ENCODE assay signal across 27 cellular contexts in the genomic region with DNA sequence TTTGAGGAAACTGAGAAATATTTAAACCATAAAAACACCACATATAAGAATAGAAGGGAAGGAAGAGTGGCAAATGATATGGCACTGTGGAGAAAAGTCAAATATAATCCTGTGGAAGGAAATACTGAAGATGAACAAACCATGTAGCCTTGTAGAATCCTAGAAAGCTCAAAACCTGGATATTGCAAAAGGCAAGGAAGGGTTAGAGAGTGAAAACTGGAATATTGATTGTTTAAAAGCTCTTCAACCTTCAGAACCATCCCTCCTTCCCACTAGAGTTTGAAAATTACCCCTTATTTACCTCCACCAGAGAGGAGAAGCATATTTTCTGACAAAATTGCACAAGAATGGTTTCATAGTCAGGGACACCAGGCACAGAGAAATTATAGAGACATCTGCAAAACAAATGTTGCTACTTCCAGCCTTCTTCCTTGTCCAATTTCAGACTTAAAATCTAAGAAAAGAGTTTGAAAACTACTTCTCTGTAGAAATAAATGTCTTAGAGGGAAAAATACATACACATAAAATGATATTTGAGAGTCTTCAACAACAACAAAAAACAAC. TPM values are rescaled to one million over a fixed set of nuclear protein-coding genes. Genes with fewer than 3 reads are reported as not detected.
"Had no signal": no experiment of that assay in that cellular context is flagged by ENCODE, and none has a peak within 500 bp of the region (broad histone marks: within the 10 kb centered on the region; RNA-seq: fewer than 3 reads in every experiment).

No MANE protein-coding gene starts in this region.

- H3K27ac Mint-ChIP-seq: activated CD8-positive, alpha-beta T cell treated with anti-CD3 and anti-CD28 coated beads, Interleukin-2, amount 10 ng/mL, durations not matched to agents 7 days and 5 days; activated naive CD4-positive, alpha-beta T cell treated with anti-CD3 and anti-CD28 coated beads, Interleukin-2, amount 50 U/mL, for 72 hours; activated T-helper 1 cell treated with anti-CD3 and anti-CD28 coated beads, Interleukin-12 subunit alpha, Interleukin-12 subunit beta, Interleukin-2, Interleukin-4 antibody, amounts not matched to agents 30 ng/mL and 10 ng/mL and 1 ng/mL, durations not matched to agents 14 hours and 24 hours and 36 hours; effector memory CD8-positive, alpha-beta T cell; memory B cell; nephron progenitor cell; stimulated activated naive B cell treated with anti-CD40 and anti-IgM and Interleukin-4, amounts not matched to agents 10 μg/mL and 1 μg/mL and 100 μg/mL, for 72 hours; T-cell; T-helper 2 cell treated with Interferon-gamma antibody and Interleukin-4, amounts not matched to agents 5 μg/mL and 100 μg/mL, for 36 hours; type B pancreatic cell had no signal

- H3K9me3 Mint-ChIP-seq: activated naive CD4-positive, alpha-beta T cell treated with anti-CD3 and anti-CD28 coated beads, Interleukin-2, amount 50 U/mL, for 72 hours; central memory CD8-positive, alpha-beta T cell; effector memory CD8-positive, alpha-beta T cell; T-helper 2 cell treated with Interferon-gamma antibody and Interleukin-4, amounts not matched to agents 5 μg/mL and 100 μg/mL, for 36 hours had no signal

- H3K27ac ChIP-seq: colonic mucosa, testis, VCaP had no signal

- H3K27me3 Mint-ChIP-seq: type B pancreatic cell had no signal

- H3K9me3 ChIP-seq: adrenal gland, colonic mucosa, esophagus muscularis mucosa, gastroesophageal sphincter, mucosa of descending colon, testis had no signal

- H3K4me3 Mint-ChIP-seq: activated CD8-positive, alpha-beta T cell treated with anti-CD3 and anti-CD28 coated beads, Interleukin-2, amount 10 ng/mL, durations not matched to agents 7 days and 5 days; activated T-helper 1 cell treated with anti-CD3 and anti-CD28 coated beads, Interleukin-12 subunit alpha, Interleukin-12 subunit beta, Interleukin-2, Interleukin-4 antibody, amounts not matched to agents 30 ng/mL and 10 ng/mL and 1 ng/mL, durations not matched to agents 14 hours and 24 hours and 36 hours; central memory CD8-positive, alpha-beta T cell; effector memory CD8-positive, alpha-beta T cell; memory B cell; nephron progenitor cell; stimulated activated naive B cell treated with anti-CD40 and anti-IgM and Interleukin-4, amounts not matched to agents 10 μg/mL and 1 μg/mL and 100 μg/mL, for 72 hours; T-cell; T-helper 2 cell treated with Interferon-gamma antibody and Interleukin-4, amounts not matched to agents 5 μg/mL and 100 μg/mL, for 36 hours; type B pancreatic cell had no signal

- H3K4me1 Mint-ChIP-seq: central memory CD8-positive, alpha-beta T cell; memory B cell; stimulated activated naive B cell treated with anti-CD40 and anti-IgM and Interleukin-4, amounts not matched to agents 10 μg/mL and 1 μg/mL and 100 μg/mL, for 72 hours; T-cell had no signal

- H3K4me1 ChIP-seq: colonic mucosa, testis had no signal

- H3K27me3 ChIP-seq: adrenal gland, colonic mucosa, dorsolateral prefrontal cortex, esophagus muscularis mucosa, gastroesophageal sphincter, testis had no signal

- ATAC-seq: activated CD4-positive, CD25-positive, alpha-beta regulatory T cell treated with anti-CD3 and anti-CD28 coated beads, Interleukin-2, amount 50 U/mL, for 24 hours; activated CD8-positive, alpha-beta T cell treated with anti-CD3 and anti-CD28 coated beads, Interleukin-2, amount 10 ng/mL, durations not matched to agents 7 days and 5 days; activated naive CD4-positive, alpha-beta T cell treated with anti-CD3 and anti-CD28 coated beads, Interleukin-2, amount 50 U/mL, for 72 hours; effector memory CD8-positive, alpha-beta T cell; gastroesophageal sphincter; mucosa of descending colon; sciatic nerve; stimulated activated naive B cell treated with anti-CD40 and anti-IgM and Interleukin-4, amounts not matched to agents 10 μg/mL and 1 μg/mL and 100 μg/mL, for 72 hours; T-cell had no signal

- H3K4me3 ChIP-seq: adrenal gland, colonic mucosa, dorsolateral prefrontal cortex, esophagus muscularis mucosa, gastroesophageal sphincter, mucosa of descending colon, testis had no signal

- DNase-seq: activated CD4-positive, alpha-beta T cell treated with anti-CD3 and anti-CD28 coated beads, Interleukin-2, amount 50 U/mL, for 1 hour; activated CD8-positive, alpha-beta T cell treated with anti-CD3 and anti-CD28 coated beads, Interleukin-2, amount 10 ng/mL, durations not matched to agents 7 days and 5 days; activated gamma-delta T cell treated with Interleukin-2 at 50 U/mL for 16 hours; adrenal gland; colonic mucosa; dorsolateral prefrontal cortex; effector memory CD8-positive, alpha-beta T cell; head of caudate nucleus; hypothalamus; mucosa of descending colon; nephron progenitor cell; small intestine; stimulated activated CD4-positive, alpha-beta T cell treated with anti-CD3 and anti-CD28 coated beads, Interleukin-15, amount 100 ng/mL, for 24 hours; stimulated activated naive B cell treated with anti-CD40 and anti-IgM and Interleukin-4, amounts not matched to agents 10 μg/mL and 1 μg/mL and 100 μg/mL, for 72 hours; T-cell; testis had no signal

- H3K36me3 ChIP-seq: adrenal gland, colonic mucosa, esophagus muscularis mucosa, gastroesophageal sphincter had no signal

- H3K36me3 Mint-ChIP-seq: memory B cell; stimulated activated naive B cell treated with anti-CD40 and anti-IgM and Interleukin-4, amounts not matched to agents 10 μg/mL and 1 μg/mL and 100 μg/mL, for 72 hours; T-cell had no signal

RNA-seq across cellular contexts. Expression of gene ANTXR1, which starts 48.0 kb away (rescaled TPM):
- total RNA-seq: activated naive CD4-positive, alpha-beta T cell treated with anti-CD3 and anti-CD28 coated beads, Interleukin-2, amount 50 U/mL, for 72 hours; activated T-helper 1 cell treated with anti-CD3 and anti-CD28 coated beads, Interleukin-12 subunit alpha, Interleukin-12 subunit beta, Interleukin-2, Interleukin-4 antibody, amounts not matched to agents 30 ng/mL and 10 ng/mL and 1 ng/mL, durations not matched to agents 14 hours and 24 hours and 36 hours had no signal
